16 cellular contexts compared by ENCODE assay signal in the genomic region with DNA sequence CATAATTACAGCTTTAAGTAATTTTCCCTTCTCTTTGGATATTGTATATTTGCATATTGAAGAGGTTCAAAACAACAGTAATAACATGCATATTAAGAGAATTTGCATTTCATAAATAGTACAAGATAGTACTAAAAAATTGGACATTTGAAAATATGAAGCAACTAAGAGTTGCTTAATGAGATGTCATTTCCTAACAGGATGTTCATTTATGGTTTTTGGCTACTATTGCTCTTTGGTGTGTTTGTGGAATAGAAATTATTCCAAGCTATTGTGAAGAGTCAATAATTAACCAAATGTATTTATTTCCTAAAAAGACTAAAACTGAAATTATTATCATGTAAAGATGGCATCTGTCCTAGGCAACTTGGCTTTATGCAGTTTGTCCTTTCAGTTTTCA. TPM values are rescaled to one million over a fixed set of nuclear protein-coding genes. Genes with fewer than 3 reads are reported as not detected.
DNase-seq lines count a peak whose midpoint lies in the region; ATAC-seq and TF ChIP-seq lines count a peak whose summit lies in the region.
"Had no signal": no experiment of that assay in that cellular context is flagged by ENCODE, and none has a peak within 500 bp of the region (broad histone marks: within the 10 kb centered on the region; RNA-seq: fewer than 3 reads in every experiment).

No MANE protein-coding gene starts in this region.

- H3K4me3 ChIP-seq in cardiac muscle cell, result no peak overlapping the region
- H3K4me3 ChIP-seq in SK-N-MC, result no peak overlapping the region
- H3K4me3 ChIP-seq in fibroblast of mammary gland (ENCODE audit: control insufficient read depth, low read depth, low read length), result no peak overlapping the region
- H3K4me3 ChIP-seq: SJSA1 had no signal

- TF ChIP-seq CTCF in cardiac muscle cell (IDR thresholded peaks at IDR 0.05; ENCODE audit: low read depth, low read length) (no peak), fibroblast of mammary gland (conservative IDR thresholded peaks at IDR 0.05; ENCODE audit: control insufficient read depth, insufficient read depth, low read depth, low read length) (no peak)

- peak in 1 of 2 donors; percentile 30 for DNase-seq in cardiac muscle cell (ENCODE audit: low read depth in 1 of 2, low spot score in 1 of 2)
- DNase-seq in Right ventricle myocardium superior, result no peak
- DNase-seq in SK-N-MC (ENCODE audit: low read depth, low spot score), result no peak
- peak; percentile 12 for DNase-seq in fibroblast of mammary gland (ENCODE audit: low read depth)
- DNase-seq in caudate nucleus (lab: John Stamatoyannopoulos, UW), result no peak
- no peak for DNase-seq in ureter (ENCODE audit: low spot score)
- DNase-seq in NCI-H2029 (lab: John Stamatoyannopoulos, UW), result no peak
- DNase-seq: DMS79, KBM-7, NCI-H1417 treated with DMSO at 0.1 percent for 48 hours, NCI-H187 treated with DMSO at 0.1 percent for 48 hours, NCI-H226, NCI-H524, NCI-H82 had no signal

- no peaks in the 10 kb centered on the region for H3K4me1 ChIP-seq in cardiac muscle cell (ENCODE audit: low read depth)
- H3K4me1 ChIP-seq: SJSA1 had no signal

- intact Hi-C loops in Right ventricle myocardium superior (cut with DNase I), result no loop called here

- no peak overlapping the region for H3K9ac ChIP-seq in SK-N-MC (ENCODE audit: insufficient read length)

- H3K36me3 ChIP-seq in cardiac muscle cell (no peaks in the 10 kb centered on the region), SK-N-MC (ENCODE audit: insufficient read depth, low read length) (peaks cover 20% of the 10 kb centered on the region)

- H3K9me3 ChIP-seq in cardiac muscle cell (ENCODE audit: low read depth) (no peaks in the 10 kb centered on the region), SK-N-MC (ENCODE audit: low read depth, low read length) (no peaks in the 10 kb centered on the region)
- H3K9me3 ChIP-seq: SJSA1 had no signal

- peak overlapping the region; percentile 25 for H3K27ac ChIP-seq in cardiac muscle cell
- peak overlapping the region; percentile 1; the same call in 1 of the 2 replicates for H3K27ac ChIP-seq in SK-N-MC
- no peak overlapping the region for H3K27ac ChIP-seq in caudate nucleus (ENCODE audit: low read depth, low read length)
- H3K27ac ChIP-seq: C4-2B, SJSA1 had no signal

- ATAC-seq in Right ventricle myocardium superior (ENCODE audit: poor library complexity), result no peak

- no peaks in the 10 kb centered on the region for H3K27me3 ChIP-seq in cardiac muscle cell
- H3K27me3 ChIP-seq: SJSA1 had no signal

RNA-seq across cellular contexts. Expression of gene SGCE, which starts 4.1 kb away (rescaled TPM):
- total RNA-seq in cardiac muscle cell, result 48.8 and 58.8 TPM in 2 replicates
- polyA plus RNA-seq in cardiac muscle cell, result 65.0 and 105 TPM in 2 replicates
- total RNA-seq in Right ventricle myocardium superior, result 15.8 TPM
- 35.9 TPM for total RNA-seq in ureter
